1 cellular context compared by ENCODE assay signal in the genomic region with DNA sequence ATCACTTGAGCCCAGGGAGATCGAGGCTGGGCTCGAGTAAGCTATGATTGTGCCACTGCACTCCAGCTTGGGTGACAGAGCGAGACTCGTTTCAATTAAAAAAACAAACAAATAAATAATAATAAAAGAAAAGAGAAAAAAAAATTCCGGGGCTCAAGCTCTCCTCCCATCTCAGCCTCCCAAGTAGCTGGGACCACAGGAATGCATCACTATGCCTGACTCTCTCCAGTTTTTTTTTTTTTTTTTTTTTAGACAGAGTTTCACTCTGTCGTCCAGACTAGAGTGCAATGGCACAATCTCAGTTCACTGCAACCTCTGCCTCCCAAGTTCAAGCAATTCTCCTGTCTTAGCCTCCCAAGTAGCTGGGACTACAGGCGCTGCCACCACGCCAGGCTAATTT. TPM values are rescaled to one million over a fixed set of nuclear protein-coding genes. Genes with fewer than 3 reads are reported as not detected.
"Had no signal": no experiment of that assay in that cellular context is flagged by ENCODE, and none has a peak within 500 bp of the region (broad histone marks: within the 10 kb centered on the region; RNA-seq: fewer than 3 reads in every experiment).

No MANE protein-coding gene starts in this region.

RNA-seq across cellular contexts. Expression of a gene that starts 59.5 kb away (rescaled TPM):
- total RNA-seq: HT-29 had no signal
